ENCODE assay signal across 2 cellular contexts in the genomic region with DNA sequence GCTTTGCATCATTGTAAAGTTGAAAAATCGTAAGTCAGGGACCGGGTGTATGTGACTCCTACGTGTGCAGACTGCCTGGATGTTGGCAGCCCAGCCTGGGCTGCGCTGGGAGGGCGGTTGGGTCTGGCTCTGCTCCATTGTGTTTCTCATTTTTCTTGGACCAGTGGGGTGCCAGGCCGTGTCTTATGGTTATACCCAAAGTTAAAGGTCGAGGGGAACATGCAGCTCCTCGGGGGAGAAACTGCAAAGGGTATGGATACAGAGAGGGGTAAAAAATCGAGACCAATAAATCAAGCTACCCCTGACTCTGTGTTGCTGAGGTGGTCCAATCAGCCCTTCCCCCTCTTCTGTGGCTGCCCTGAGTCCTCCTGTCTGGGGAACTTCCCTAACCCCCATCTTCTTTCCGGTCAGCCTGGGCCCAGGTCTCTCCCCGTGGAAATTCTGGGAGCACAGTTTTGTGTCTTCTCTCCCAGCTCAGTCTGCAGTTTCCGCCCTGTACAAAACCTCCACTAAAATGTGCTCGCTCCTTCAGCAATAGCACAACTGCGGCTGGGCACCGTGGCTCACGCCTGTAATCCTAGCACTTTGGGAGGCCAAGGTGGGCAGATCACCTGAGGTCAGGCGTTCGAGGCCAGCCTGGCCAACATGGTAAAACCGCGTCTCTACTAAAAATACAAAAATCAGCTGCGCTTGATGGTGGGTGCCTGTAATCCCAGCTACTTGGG.
TF ChIP-seq lines count a peak whose summit lies in the region.

No MANE protein-coding gene starts in this region.

TF ChIP-seq in HepG2, 621 proteins besides CTCF, POLR2A, EP300 and RAD21:
- TF ChIP-seq BCL6 (CRISPR knock-in tag; IDR thresholded peaks at IDR 0.05) = no peak
- TF ChIP-seq THAP9 (CRISPR knock-in tag; IDR thresholded peaks at IDR 0.05; ENCODE audit: borderline replicate concordance) = no peak
- TF ChIP-seq ZNF441 (CRISPR knock-in tag; IDR thresholded peaks at IDR 0.05; ENCODE audit: borderline replicate concordance) = no peak
- no peak for TF ChIP-seq ZMYM3 (CRISPR knock-in tag; IDR thresholded peaks at IDR 0.05)
- no peak for TF ChIP-seq ZNF264 (CRISPR knock-in tag; IDR thresholded peaks at IDR 0.05)
- TF ChIP-seq TFDP2 (CRISPR knock-in tag; IDR thresholded peaks at IDR 0.05) = no peak
- no peak for TF ChIP-seq CREB3 (CRISPR knock-in tag; IDR thresholded peaks at IDR 0.05)
- no peak for TF ChIP-seq ZNF83 (CRISPR knock-in tag; IDR thresholded peaks at IDR 0.05; ENCODE audit: borderline replicate concordance)
- TF ChIP-seq ZNF225 (CRISPR knock-in tag; IDR thresholded peaks at IDR 0.05) = no peak
- no peak for TF ChIP-seq RFXAP (CRISPR knock-in tag; IDR thresholded peaks at IDR 0.05; ENCODE audit: borderline replicate concordance)
- TF ChIP-seq HMGXB3 (CRISPR knock-in tag; IDR thresholded peaks at IDR 0.05; ENCODE audit: borderline replicate concordance) = no peak
- no peak for TF ChIP-seq CERS6 (CRISPR knock-in tag; IDR thresholded peaks at IDR 0.05)
- TF ChIP-seq GABPB1 (CRISPR knock-in tag; IDR thresholded peaks at IDR 0.05) = no peak
- no peak for TF ChIP-seq ZNF335 (CRISPR knock-in tag; IDR thresholded peaks at IDR 0.05)

TF ChIP-seq in H1, 55 proteins besides CTCF, POLR2A, EP300 and RAD21:
- TF ChIP-seq TAF1 (IDR thresholded peaks at IDR 0.05; ENCODE audit: low read depth, low read length) (no peak), TAF7 (optimal IDR thresholded peaks at IDR 0.05; ENCODE audit: borderline replicate concordance, low read depth, low read length) (no peak), RNF2 (IDR thresholded peaks at IDR 0.05; ENCODE audit: borderline replicate concordance, low read depth, low read length, missing control alignments, poor library complexity, severe bottlenecking) (no peak), SP4 (IDR thresholded peaks at IDR 0.05; ENCODE audit: low read length) (no peak)
